In the genomic region with DNA sequence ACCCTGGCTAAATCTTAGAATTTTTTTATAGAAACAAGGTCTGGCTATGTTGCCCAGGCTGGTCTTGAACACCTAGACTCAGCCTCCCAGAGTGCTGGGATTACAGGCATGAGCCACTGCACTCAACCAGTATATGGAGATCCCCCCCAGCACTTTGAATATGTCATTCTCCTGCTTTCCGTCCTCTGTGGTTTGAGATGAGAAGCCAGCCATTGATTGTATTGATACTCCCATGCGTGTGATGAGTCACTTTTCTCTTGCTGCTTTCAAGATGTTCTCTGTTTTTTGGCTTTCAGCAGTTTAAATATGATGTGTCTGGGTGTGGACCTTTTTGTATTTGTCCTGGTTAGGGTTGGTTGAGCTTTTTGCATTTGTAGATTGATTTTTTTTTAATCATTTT, we compare ENCODE assay signal across 9 cellular contexts.
DNase-seq lines count a peak whose midpoint lies in the region; ATAC-seq and FAIRE-seq lines count a peak whose summit lies in the region.
"Had no signal": no experiment of that assay in that cellular context is flagged by ENCODE, and none has a peak within 500 bp of the region (broad histone marks: within the 10 kb centered on the region; RNA-seq: fewer than 3 reads in every experiment).

No MANE protein-coding gene starts in this region.

- peaks cover 21% of the 10 kb centered on the region for H3K4me1 Mint-ChIP-seq in activated naive CD4-positive, alpha-beta T cell treated with anti-CD3 and anti-CD28 coated beads, Interleukin-2, amount 10 ng/mL, durations not matched to agents 7 days and 5 days
- peaks cover 10% of the 10 kb centered on the region for H3K4me1 Mint-ChIP-seq in activated naive CD8-positive, alpha-beta T cell treated with anti-CD3 and anti-CD28 coated beads, Interleukin-2, amount 10 ng/mL, durations not matched to agents 7 days and 5 days
- peaks cover 0 to 2% of the 10 kb centered on the region in 2 donors for H3K4me1 Mint-ChIP-seq in stimulated activated naive B cell treated with anti-CD40 and anti-IgM and Interleukin-4, amounts not matched to agents 10 μg/mL and 1 μg/mL and 100 μg/mL, for 72 hours

- H3K27ac Mint-ChIP-seq in activated naive CD4-positive, alpha-beta T cell treated with anti-CD3 and anti-CD28 coated beads, Interleukin-2, amount 10 ng/mL, durations not matched to agents 7 days and 5 days = peak overlapping the region; percentile 74
- H3K27ac Mint-ChIP-seq in activated naive CD8-positive, alpha-beta T cell treated with anti-CD3 and anti-CD28 coated beads, Interleukin-2, amount 10 ng/mL, durations not matched to agents 7 days and 5 days = peak overlapping the region; percentile 80
- no peak overlapping the region for H3K27ac Mint-ChIP-seq in stimulated activated naive B cell treated with anti-CD40 and anti-IgM and Interleukin-4, amounts not matched to agents 10 μg/mL and 1 μg/mL and 100 μg/mL, for 72 hours
- H3K27ac Mint-ChIP-seq: naive thymus-derived CD8-positive, alpha-beta T cell had no signal

- intact Hi-C loops in Right ventricle myocardium inferior (cut with DNase I) = no loop called here

- CTCF ChIA-PET in activated naive CD4-positive, alpha-beta T cell treated with anti-CD3 and anti-CD28 coated beads, Interleukin-2, amount 10 ng/mL, durations not matched to agents 7 days and 5 days (lab: Charles Lee) = interaction anchor here (0.9 to 1.0 kb wide), 2 partner anchors 54 to 615 kb away, joined by 3 read pairs; no protein-coding TSS in a partner anchor

- DNase-seq in activated naive CD4-positive, alpha-beta T cell treated with anti-CD3 and anti-CD28 coated beads, Interleukin-2, amount 10 ng/mL, durations not matched to agents 7 days and 5 days = peak; percentile 46
- DNase-seq in activated naive CD4-positive, alpha-beta T cell (lab: John Stamatoyannopoulos, UW) = no peak
- no peak for DNase-seq in activated naive CD8-positive, alpha-beta T cell treated with anti-CD3 and anti-CD28 coated beads, Interleukin-2, amount 10 ng/mL, durations not matched to agents 7 days and 5 days
- peak; percentile 6 for DNase-seq in stimulated activated naive B cell treated with anti-CD40 and anti-IgM and Interleukin-4, amounts not matched to agents 10 μg/mL and 1 μg/mL and 100 μg/mL, for 72 hours
- DNase-seq in Right ventricle myocardium inferior (ENCODE audit: missing footprints) (no peak), GM19239 (ENCODE audit: insufficient read length, low spot score) (no peak), GOT3 (lab: John Stamatoyannopoulos, UW) (no peak)
- DNase-seq: naive thymus-derived CD8-positive, alpha-beta T cell had no signal

- ATAC-seq in HG03066 (IDR thresholded peaks at IDR 0.05; ENCODE audit: low read depth, unreplicated experiment) = peak; percentile 91
- ATAC-seq in activated naive CD8-positive, alpha-beta T cell treated with anti-CD3 and anti-CD28 coated beads, Interleukin-2, amount 10 ng/mL, durations not matched to agents 7 days and 5 days (ENCODE audit: low read depth) = peak; percentile 88
- peak; percentile 53 to 88 for ATAC-seq in stimulated activated naive B cell treated with anti-CD40 and anti-IgM and Interleukin-4, amounts not matched to agents 10 μg/mL and 1 μg/mL and 100 μg/mL, for 72 hours (replicated peaks)
- no peak for ATAC-seq in Right ventricle myocardium inferior
- ATAC-seq: naive thymus-derived CD8-positive, alpha-beta T cell had no signal

- POLR2A ChIA-PET in activated naive CD8-positive, alpha-beta T cell treated with anti-CD3 and anti-CD28 coated beads, Interleukin-2, amount 10 ng/mL, durations not matched to agents 7 days and 5 days (lab: Charles Lee) = no interaction called here

- H3K36me3 Mint-ChIP-seq in activated naive CD4-positive, alpha-beta T cell treated with anti-CD3 and anti-CD28 coated beads, Interleukin-2, amount 10 ng/mL, durations not matched to agents 7 days and 5 days = no peaks in the 10 kb centered on the region
- peaks cover 1% of the 10 kb centered on the region for H3K36me3 Mint-ChIP-seq in activated naive CD8-positive, alpha-beta T cell treated with anti-CD3 and anti-CD28 coated beads, Interleukin-2, amount 10 ng/mL, durations not matched to agents 7 days and 5 days
- no peaks in the 10 kb centered on the region for H3K36me3 Mint-ChIP-seq in stimulated activated naive B cell treated with anti-CD40 and anti-IgM and Interleukin-4, amounts not matched to agents 10 μg/mL and 1 μg/mL and 100 μg/mL, for 72 hours
- H3K36me3 Mint-ChIP-seq: naive thymus-derived CD8-positive, alpha-beta T cell had no signal

- FAIRE-seq in GM19239 (lab: Jason Lieb, UNC) = no peak

- no peak overlapping the region for H3K4me3 Mint-ChIP-seq in activated naive CD4-positive, alpha-beta T cell treated with anti-CD3 and anti-CD28 coated beads, Interleukin-2, amount 10 ng/mL, durations not matched to agents 7 days and 5 days
- H3K4me3 Mint-ChIP-seq in activated naive CD8-positive, alpha-beta T cell treated with anti-CD3 and anti-CD28 coated beads, Interleukin-2, amount 10 ng/mL, durations not matched to agents 7 days and 5 days = peak overlapping the region; percentile 44
- H3K4me3 Mint-ChIP-seq in stimulated activated naive B cell treated with anti-CD40 and anti-IgM and Interleukin-4, amounts not matched to agents 10 μg/mL and 1 μg/mL and 100 μg/mL, for 72 hours = no peak overlapping the region
- H3K4me3 Mint-ChIP-seq: naive thymus-derived CD8-positive, alpha-beta T cell had no signal

- no peaks in the 10 kb centered on the region for H3K9me3 Mint-ChIP-seq in activated naive CD4-positive, alpha-beta T cell treated with anti-CD3 and anti-CD28 coated beads, Interleukin-2, amount 10 ng/mL, durations not matched to agents 7 days and 5 days
- H3K9me3 Mint-ChIP-seq in activated naive CD8-positive, alpha-beta T cell treated with anti-CD3 and anti-CD28 coated beads, Interleukin-2, amount 10 ng/mL, durations not matched to agents 7 days and 5 days = no peaks in the 10 kb centered on the region
- H3K9me3 Mint-ChIP-seq in stimulated activated naive B cell treated with anti-CD40 and anti-IgM and Interleukin-4, amounts not matched to agents 10 μg/mL and 1 μg/mL and 100 μg/mL, for 72 hours = no peaks in the 10 kb centered on the region
- H3K9me3 Mint-ChIP-seq: naive thymus-derived CD8-positive, alpha-beta T cell had no signal

- no peaks in the 10 kb centered on the region for H3K27me3 Mint-ChIP-seq in activated naive CD4-positive, alpha-beta T cell treated with anti-CD3 and anti-CD28 coated beads, Interleukin-2, amount 10 ng/mL, durations not matched to agents 7 days and 5 days
- H3K27me3 Mint-ChIP-seq in activated naive CD8-positive, alpha-beta T cell treated with anti-CD3 and anti-CD28 coated beads, Interleukin-2, amount 10 ng/mL, durations not matched to agents 7 days and 5 days = no peaks in the 10 kb centered on the region
- no peaks in the 10 kb centered on the region for H3K27me3 Mint-ChIP-seq in stimulated activated naive B cell treated with anti-CD40 and anti-IgM and Interleukin-4, amounts not matched to agents 10 μg/mL and 1 μg/mL and 100 μg/mL, for 72 hours

Comparison
In these comparisons a context has a peak if more than half of its experiments do, and no peak if none do; other contexts are left out.
1. DNase-seq: peak in activated naive CD4-positive, alpha-beta T cell treated with anti-CD3 and anti-CD28 coated beads, Interleukin-2, amount 10 ng/mL, durations not matched to agents 7 days and 5 days (single experiment) and stimulated activated naive B cell treated with anti-CD40 and anti-IgM and Interleukin-4, amounts not matched to agents 10 μg/mL and 1 μg/mL and 100 μg/mL, for 72 hours (single experiment); none in activated naive CD4-positive, alpha-beta T cell (0 of 4), activated naive CD8-positive, alpha-beta T cell treated with anti-CD3 and anti-CD28 coated beads, Interleukin-2, amount 10 ng/mL, durations not matched to agents 7 days and 5 days (single experiment), Right ventricle myocardium inferior (single experiment), GM19239 (single experiment) and GOT3 (single experiment).